In the genomic region with DNA sequence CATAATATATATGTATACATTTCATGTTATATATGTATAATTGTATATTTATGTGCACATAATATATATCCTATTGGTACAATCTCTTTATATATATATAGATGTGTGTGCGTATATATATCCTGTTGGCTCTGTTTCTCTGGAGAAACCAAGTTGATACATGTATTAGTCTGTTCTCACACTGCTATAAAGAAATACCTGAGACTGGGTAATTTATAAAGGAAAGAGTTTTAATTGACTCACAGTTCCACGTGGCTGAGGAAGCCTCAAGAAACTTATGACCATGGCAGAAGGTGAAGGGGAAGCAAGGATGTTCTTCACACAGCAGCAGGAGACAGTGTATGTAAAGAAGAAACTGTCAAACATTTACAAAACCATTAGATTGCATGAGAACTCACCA, we compare ENCODE assay signal across 19 cellular contexts. TPM values are rescaled to one million over a fixed set of nuclear protein-coding genes. Genes with fewer than 3 reads are reported as not detected.
A peak's percentile ranks its signal among the peaks of the same experiment; 100 is the strongest.
DNase-seq lines count a peak whose midpoint lies in the region; ATAC-seq and TF ChIP-seq lines count a peak whose summit lies in the region.
"Had no signal": no experiment of that assay in that cellular context is flagged by ENCODE, and none has a peak within 500 bp of the region (broad histone marks: within the 10 kb centered on the region; RNA-seq: fewer than 3 reads in every experiment).

No MANE protein-coding gene starts in this region.

- H3K4me1 Mint-ChIP-seq in HFFc6 (ENCODE audit: low read depth): peaks cover 42% of the 10 kb centered on the region
- H3K4me1 Mint-ChIP-seq in dendritic cell treated with granulocyte-macrophage colony-stimulating factor and Interleukin-4, amounts not matched to agents 40 ng/mL and 50 ng/mL, for 4 days (ENCODE audit: low read depth): peaks cover 75% of the 10 kb centered on the region
- peaks cover 3 to 5% of the 10 kb centered on the region in 2 donors for H3K4me1 Mint-ChIP-seq in natural killer cell treated with Interleukin-12 subunit alpha and Interleukin-12 subunit beta and Interleukin-15 and Interleukin-18, amount 100 ng/mL, for 72 hours (ENCODE audit: low read depth in 2 of 2)

- H3K36me3 Mint-ChIP-seq in HFFc6 (ENCODE audit: low read depth): no peaks in the 10 kb centered on the region
- H3K36me3 Mint-ChIP-seq in dendritic cell treated with granulocyte-macrophage colony-stimulating factor and Interleukin-4, amounts not matched to agents 40 ng/mL and 50 ng/mL, for 4 days (ENCODE audit: low read depth): peaks cover 9% of the 10 kb centered on the region
- no peaks in the 10 kb centered on the region for H3K36me3 Mint-ChIP-seq in natural killer cell treated with Interleukin-12 subunit alpha and Interleukin-12 subunit beta and Interleukin-15 and Interleukin-18, amount 100 ng/mL, for 72 hours
- H3K36me3 Mint-ChIP-seq: IgD-negative memory B cell had no signal

- no peaks in the 10 kb centered on the region for H3K9me3 Mint-ChIP-seq in HFFc6
- H3K9me3 Mint-ChIP-seq in dendritic cell treated with granulocyte-macrophage colony-stimulating factor and Interleukin-4, amounts not matched to agents 40 ng/mL and 50 ng/mL, for 4 days: no peaks in the 10 kb centered on the region
- no peaks in the 10 kb centered on the region for H3K9me3 Mint-ChIP-seq in natural killer cell treated with Interleukin-12 subunit alpha and Interleukin-12 subunit beta and Interleukin-15 and Interleukin-18, amount 100 ng/mL, for 72 hours
- H3K9me3 Mint-ChIP-seq: activated B cell treated with CpG ODN at 0.5 μM for 24 hours; activated CD4-positive, alpha-beta memory T cell treated with anti-CD3 and anti-CD28 coated beads, Interleukin-2, amount 10 ng/mL, durations not matched to agents 7 days and 5 days; activated T-cell treated with anti-CD3 and anti-CD28 coated beads, Interleukin-2, amount 50 U/mL, for 24 hours had no signal

- no peak overlapping the region for H3K4me3 ChIP-seq in muscle layer of duodenum (ENCODE audit: low read depth in 1 of 2, low read length in 2 of 2)
- H3K4me3 ChIP-seq in testis: no peak overlapping the region

- intact Hi-C loops in dendritic cell treated with granulocyte-macrophage colony-stimulating factor and Interleukin-4, amounts not matched to agents 40 ng/mL and 50 ng/mL, for 4 days (cut with micrococcal nuclease): loop anchor here (5.0 kb wide), 1 partner anchor 34 kb away; no protein-coding TSS in a partner anchor
- intact Hi-C loops in testis (cut with DNase I; ENCODE audit: low total_unique reads): loop anchor here (10.0 kb wide), 2 partner anchors 269 to 1431 kb away; a partner anchor contains a TSS

- H3K9me3 ChIP-seq in muscle layer of duodenum (ENCODE audit: control insufficient read depth in 1 of 2, low read length in 2 of 2) (no peaks in the 10 kb centered on the region), testis (no peaks in the 10 kb centered on the region)
- H3K9me3 ChIP-seq: MG63 had no signal

- H3K27me3 Mint-ChIP-seq in HFFc6 (ENCODE audit: insufficient read depth): peaks cover 15% of the 10 kb centered on the region; the same call in 1 of the 2 replicates
- H3K27me3 Mint-ChIP-seq in dendritic cell treated with granulocyte-macrophage colony-stimulating factor and Interleukin-4, amounts not matched to agents 40 ng/mL and 50 ng/mL, for 4 days: peaks cover 10% of the 10 kb centered on the region
- H3K27me3 Mint-ChIP-seq in natural killer cell treated with Interleukin-12 subunit alpha and Interleukin-12 subunit beta and Interleukin-15 and Interleukin-18, amount 100 ng/mL, for 72 hours: peaks cover 21 to 25% of the 10 kb centered on the region in 2 donors

- H3K4me1 ChIP-seq in muscle layer of duodenum (ENCODE audit: control insufficient read depth in 1 of 2, insufficient read depth in 2 of 2, low read length in 2 of 2) (peaks cover 0 to 11% of the 10 kb centered on the region in 2 donors), testis (peaks cover 22% of the 10 kb centered on the region)

- H3K27ac Mint-ChIP-seq in HFFc6: peak overlapping the region; percentile 58
- H3K27ac Mint-ChIP-seq in dendritic cell treated with granulocyte-macrophage colony-stimulating factor and Interleukin-4, amounts not matched to agents 40 ng/mL and 50 ng/mL, for 4 days: peak overlapping the region; percentile 34
- no peak overlapping the region for H3K27ac Mint-ChIP-seq in natural killer cell treated with Interleukin-12 subunit alpha and Interleukin-12 subunit beta and Interleukin-15 and Interleukin-18, amount 100 ng/mL, for 72 hours
- H3K27ac Mint-ChIP-seq: activated B cell treated with CpG ODN at 0.5 μM for 24 hours; activated CD4-positive, alpha-beta memory T cell treated with anti-CD3 and anti-CD28 coated beads, Interleukin-2, amount 10 ng/mL, durations not matched to agents 7 days and 5 days; activated T-cell treated with anti-CD3 and anti-CD28 coated beads, Interleukin-2, amount 50 U/mL, for 24 hours; IgD-negative memory B cell had no signal

- no peak for TF ChIP-seq POLR2A in testis (IDR thresholded peaks at IDR 0.05)

- WGBS in testis, 2 donors: 68 to 74% methylated on average over 2 of the region's 2 CpGs

- peak overlapping the region; percentile 76 for H3K27ac ChIP-seq in muscle layer of duodenum (ENCODE audit: low read length)
- H3K27ac ChIP-seq in testis: peak overlapping the region; percentile 63 to 81
- H3K27ac ChIP-seq in substantia nigra (ENCODE audit: low read depth, low read length, poor library complexity, severe bottlenecking): no peak overlapping the region

- TF ChIP-seq CTCF in HFFc6 (IDR thresholded peaks at IDR 0.05) (no peak), testis (IDR thresholded peaks at IDR 0.05) (no peak)

- no peaks in the 10 kb centered on the region for H3K27me3 ChIP-seq in muscle layer of duodenum (ENCODE audit: low read depth, low read length)
- no peaks in the 10 kb centered on the region for H3K27me3 ChIP-seq in testis
- H3K27me3 ChIP-seq: MG63 had no signal

- H3K36me3 ChIP-seq in muscle layer of duodenum (ENCODE audit: control insufficient read depth in 1 of 2, insufficient read depth in 2 of 2, low read length in 2 of 2) (peaks cover 0 to 6% of the 10 kb centered on the region in 2 donors), testis (ENCODE audit: low read depth, missing control alignments) (no peaks in the 10 kb centered on the region)
- H3K36me3 ChIP-seq: MG63 had no signal

- DNase-seq in HFFc6 (no peak), testis (no peak), substantia nigra (lab: John Stamatoyannopoulos, UW) (no peak), A172 (ENCODE audit: low spot score) (no peak), SKM-1 (lab: John Stamatoyannopoulos, UW; ENCODE audit: unreplicated experiment) (no peak)
- DNase-seq in natural killer cell treated with Interleukin-12 subunit alpha and Interleukin-12 subunit beta and Interleukin-15 and Interleukin-18, amount 100 ng/mL, for 72 hours (ENCODE audit: low spot score): no peak
- DNase-seq: activated B cell treated with CpG ODN at 0.5 μM for 24 hours; activated CD4-positive, alpha-beta memory T cell treated with anti-CD3 and anti-CD28 coated beads, Interleukin-2, amount 10 ng/mL, durations not matched to agents 7 days and 5 days; activated naive CD4-positive, alpha-beta T cell treated with anti-CD3 and anti-CD28 coated beads, Interleukin-2, amount 50 U/mL, for 16 hours; activated T-cell treated with anti-CD3 and anti-CD28 coated beads, Interleukin-2, amount 50 U/mL, for 24 hours; cortex of kidney; DND-41; MG63 had no signal

- no peak overlapping the region for H3K4me3 Mint-ChIP-seq in HFFc6
- no peak overlapping the region for H3K4me3 Mint-ChIP-seq in dendritic cell treated with granulocyte-macrophage colony-stimulating factor and Interleukin-4, amounts not matched to agents 40 ng/mL and 50 ng/mL, for 4 days
- no peak overlapping the region for H3K4me3 Mint-ChIP-seq in natural killer cell treated with Interleukin-12 subunit alpha and Interleukin-12 subunit beta and Interleukin-15 and Interleukin-18, amount 100 ng/mL, for 72 hours
- H3K4me3 Mint-ChIP-seq: activated B cell treated with CpG ODN at 0.5 μM for 24 hours; activated CD4-positive, alpha-beta memory T cell treated with anti-CD3 and anti-CD28 coated beads, Interleukin-2, amount 10 ng/mL, durations not matched to agents 7 days and 5 days; activated T-cell treated with anti-CD3 and anti-CD28 coated beads, Interleukin-2, amount 50 U/mL, for 24 hours; IgD-negative memory B cell had no signal

- ATAC-seq in natural killer cell treated with Interleukin-12 subunit alpha and Interleukin-12 subunit beta and Interleukin-15 and Interleukin-18, amount 100 ng/mL, for 72 hours: no peak

RNA-seq across cellular contexts. Expression of a gene that starts 14.1 kb away (rescaled TPM):
- total RNA-seq in HFFc6 (2021; fragmentation: NEBNext Ultra II Directional; extraction: Animal tissue kit (Norgen Biotek cat#: 25700)): 100 to 1,000 TPM; 211 to 296 (median 234) TPM
- 1,000 to 10,000 TPM; 3,145 to 4,272 TPM for total RNA-seq in testis
- polyA plus RNA-seq in testis (ENCODE audit: insufficient read depth, low read depth, low replicate concordance): 1,703 TPM
- total RNA-seq in natural killer cell treated with Interleukin-12 subunit alpha and Interleukin-12 subunit beta and Interleukin-15 and Interleukin-18, amount 100 ng/mL, for 72 hours: 10 to 100 TPM in 1 of 2 donors, 1 to 10 TPM in 1; 5.4 to 16.6 TPM
- total RNA-seq in A172 (2014; rRNA removed; shearing (Covaris generic)): 209 and 225 TPM in 2 replicates
- total RNA-seq: activated B cell treated with CpG ODN at 0.5 μM for 24 hours had no signal

RNA-seq across cellular contexts. Expression of a gene that starts 17.9 kb away (rescaled TPM):
- total RNA-seq in HFFc6 (2021; fragmentation: NEBNext Ultra II Directional; extraction: Animal tissue kit (Norgen Biotek cat#: 25700)): not detected
- under 1 TPM in 1 of 2 donors, not detected in 1; 0.19 TPM for total RNA-seq in testis
- not detected for polyA plus RNA-seq in testis (ENCODE audit: insufficient read depth, low read depth, low replicate concordance)
- not detected for total RNA-seq in natural killer cell treated with Interleukin-12 subunit alpha and Interleukin-12 subunit beta and Interleukin-15 and Interleukin-18, amount 100 ng/mL, for 72 hours
- total RNA-seq in A172 (2014; rRNA removed; shearing (Covaris generic)): not detected in 2 replicates
- total RNA-seq: activated B cell treated with CpG ODN at 0.5 μM for 24 hours; activated CD4-positive, alpha-beta memory T cell treated with anti-CD3 and anti-CD28 coated beads, Interleukin-2, amount 10 ng/mL, durations not matched to agents 7 days and 5 days; liver; myocyte had no signal
- polyA plus RNA-seq: IgD-negative memory B cell, liver had no signal

RNA-seq across cellular contexts. Expression of a gene that starts 55.4 kb away (rescaled TPM):
- not detected for total RNA-seq in HFFc6 (2021; fragmentation: NEBNext Ultra II Directional; extraction: Animal tissue kit (Norgen Biotek cat#: 25700))
- total RNA-seq in testis: 100 to 1,000 TPM in 1 of 2 donors, 10 to 100 TPM in 1; 78.8 to 127 TPM
- polyA plus RNA-seq in testis (ENCODE audit: insufficient read depth, low read depth, low replicate concordance): 184 TPM
- total RNA-seq in natural killer cell treated with Interleukin-12 subunit alpha and Interleukin-12 subunit beta and Interleukin-15 and Interleukin-18, amount 100 ng/mL, for 72 hours: not detected
- total RNA-seq in A172 (2014; rRNA removed; shearing (Covaris generic)): not detected in 2 replicates
- total RNA-seq: activated B cell treated with CpG ODN at 0.5 μM for 24 hours; activated CD4-positive, alpha-beta memory T cell treated with anti-CD3 and anti-CD28 coated beads, Interleukin-2, amount 10 ng/mL, durations not matched to agents 7 days and 5 days; liver; myocyte; omental fat pad had no signal
- polyA plus RNA-seq: IgD-negative memory B cell, liver had no signal

Comparison
In these comparisons a context has a peak if more than half of its experiments do, and no peak if none do; other contexts are left out.
1. H3K27ac Mint-ChIP-seq: peak in HFFc6 (single experiment) and dendritic cell treated with granulocyte-macrophage colony-stimulating factor and Interleukin-4, amounts not matched to agents 40 ng/mL and 50 ng/mL, for 4 days (single experiment); none in natural killer cell treated with Interleukin-12 subunit alpha and Interleukin-12 subunit beta and Interleukin-15 and Interleukin-18, amount 100 ng/mL, for 72 hours (0 of 2).
2. RNA of a gene that starts 14.1 kb away (total RNA-seq): 3,145 to 4,272 TPM in testis, 211 to 296 TPM in HFFc6 and 209 to 225 TPM in A172; 5.4 to 16.6 TPM in natural killer cell treated with Interleukin-12 subunit alpha and Interleukin-12 subunit beta and Interleukin-15 and Interleukin-18, amount 100 ng/mL, for 72 hours; every median in the first group is over 10 times any median in the second.
3. RNA of a gene that starts 55.4 kb away (total RNA-seq): 78.8 to 127 TPM in testis; not detected in HFFc6, not detected in natural killer cell treated with Interleukin-12 subunit alpha and Interleukin-12 subunit beta and Interleukin-15 and Interleukin-18, amount 100 ng/mL, for 72 hours and not detected in A172; every median in the first group is over 10 times any median in the second.